Comparison of ENCODE assay signal across 7 cellular contexts in the genomic region with DNA sequence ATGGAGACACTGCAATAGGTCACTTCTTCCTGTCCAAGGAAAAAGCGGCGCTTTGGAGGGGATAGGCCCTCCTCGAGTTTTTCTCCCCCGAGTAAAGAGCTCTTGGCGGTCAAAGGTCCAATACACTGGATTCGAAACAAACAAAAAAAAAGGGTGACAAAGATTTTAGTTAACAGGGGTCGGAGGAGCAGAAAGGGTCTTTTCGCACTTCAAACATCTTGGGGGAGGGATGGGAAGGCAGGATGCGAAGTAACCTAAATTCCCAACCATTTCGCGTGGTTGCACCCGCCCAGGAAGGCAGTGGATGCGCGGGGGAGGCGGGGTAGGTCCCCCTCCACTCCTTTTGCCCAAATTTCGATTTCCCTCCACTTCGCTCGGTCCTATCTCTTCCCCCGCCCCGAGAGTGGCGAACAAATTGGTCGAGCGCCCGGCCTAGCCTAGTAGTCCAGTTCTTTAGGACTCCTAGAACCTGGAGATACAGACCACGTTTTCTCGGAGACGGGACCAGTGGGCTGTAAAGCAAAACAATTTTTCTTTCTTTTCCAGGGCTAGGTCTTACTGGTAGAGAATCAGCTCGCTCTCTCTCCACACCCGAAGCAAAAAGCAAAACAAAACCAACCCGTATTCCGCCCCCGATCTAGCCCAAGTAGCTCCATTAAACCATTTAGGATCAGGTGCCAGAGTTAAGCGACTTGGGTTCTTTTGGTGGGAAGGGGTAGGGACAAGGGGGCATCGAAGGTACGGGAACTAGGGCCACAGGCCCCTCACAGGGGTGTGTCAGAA. TPM values are rescaled to one million over a fixed set of nuclear protein-coding genes. Genes with fewer than 3 reads are reported as not detected.
DNase-seq lines count a peak whose midpoint lies in the region; ATAC-seq and TF ChIP-seq lines count a peak whose summit lies in the region.

No MANE protein-coding gene starts in this region.

- H3K27ac ChIP-seq in esophagus muscularis mucosa (replicated peaks in 1 of 4) = peak overlapping the region; percentile 90 to 97 (median 96)
- peak overlapping the region; percentile 97 for H3K27ac ChIP-seq in muscle layer of duodenum (ENCODE audit: low read length)
- H3K27ac ChIP-seq in transverse colon = peak overlapping the region; percentile 94 to 99 (median 96)

- no peak for TF ChIP-seq POLR2A in esophagus muscularis mucosa (IDR thresholded peaks at IDR 0.05; ENCODE audit: low read depth)
- no peak for TF ChIP-seq POLR2A in transverse colon (IDR thresholded peaks at IDR 0.05)

- H3K9me3 ChIP-seq in esophagus muscularis mucosa (no peaks in the 10 kb centered on the region), muscle layer of duodenum (ENCODE audit: control insufficient read depth in 1 of 2, low read length in 2 of 2) (no peaks in the 10 kb centered on the region), transverse colon (no peaks in the 10 kb centered on the region)

- TF ChIP-seq CTCF in GM12865 (IDR thresholded peaks at IDR 0.05; ENCODE audit: insufficient read depth, low read depth, low read length, missing control alignments) = no peak
- no peak for TF ChIP-seq CTCF in esophagus muscularis mucosa (IDR thresholded peaks at IDR 0.05)
- TF ChIP-seq CTCF in transverse colon (IDR thresholded peaks at IDR 0.05) = no peak

- intact Hi-C loops in esophagus muscularis mucosa (cut with DNase I) = loop anchor here (2.0 to 5.0 kb wide), 2 partner anchors 15 to 127 kb away; no protein-coding TSS in a partner anchor
- intact Hi-C loops in transverse colon (cut with DNase I; ENCODE audit: low total_unique reads) = no loop called here

- in situ Hi-C loops in transverse colon (cut with MboI; ENCODE audit: low pct_ligation_motif_present in 1 of 4, low pct_unique_long_range_greater_than_20kb in 1 of 4, low sequenced_read_pairs in 3 of 4) = no loop called here

- ATAC-seq in HG03571 (IDR thresholded peaks at IDR 0.05; ENCODE audit: unreplicated experiment) = no peak

- H3K4me1 ChIP-seq in esophagus muscularis mucosa = peaks cover 4 to 17% (median 7%) of the 10 kb centered on the region in 4 donors
- H3K4me1 ChIP-seq in muscle layer of duodenum (ENCODE audit: control insufficient read depth in 1 of 2, insufficient read depth in 2 of 2, low read length in 2 of 2) = no peaks in the 10 kb centered on the region
- peaks cover 0 to 3% (median 0%) of the 10 kb centered on the region in 4 donors for H3K4me1 ChIP-seq in transverse colon

- 47% methylated on average over 35 of the region's 35 CpGs for WGBS in esophagus muscularis mucosa
- 38% methylated on average over 35 of the region's 35 CpGs; no CpG with 5 or more reads in 1 of the 2 donors for WGBS in transverse colon (ENCODE audit: low coverage in 1 of 2), 2 donors

- no peaks in the 10 kb centered on the region for H3K36me3 ChIP-seq in esophagus muscularis mucosa
- no peaks in the 10 kb centered on the region for H3K36me3 ChIP-seq in muscle layer of duodenum (ENCODE audit: control insufficient read depth in 1 of 2, insufficient read depth in 2 of 2, low read length in 2 of 2)
- no peaks in the 10 kb centered on the region for H3K36me3 ChIP-seq in transverse colon

- H3K4me3 ChIP-seq in GM12865 (ENCODE audit: low read depth, low read length) = peak overlapping the region; percentile 79
- H3K4me3 ChIP-seq in esophagus muscularis mucosa = peak overlapping the region; percentile 71 to 75 (median 74)
- peak overlapping the region; percentile 71 to 76 for H3K4me3 ChIP-seq in muscle layer of duodenum (ENCODE audit: low read depth in 1 of 2, low read length in 2 of 2)
- peak overlapping the region; percentile 49 to 73 (median 60) for H3K4me3 ChIP-seq in transverse colon

- no peak for TF ChIP-seq EP300 in esophagus muscularis mucosa (IDR thresholded peaks at IDR 0.05)
- TF ChIP-seq EP300 in transverse colon (IDR thresholded peaks at IDR 0.05; ENCODE audit: low read depth) = no peak

- H3K27me3 ChIP-seq in esophagus muscularis mucosa (no peaks in the 10 kb centered on the region), muscle layer of duodenum (ENCODE audit: low read depth, low read length) (no peaks in the 10 kb centered on the region), transverse colon (no peaks in the 10 kb centered on the region)

- DNase-seq in GM12865 (ENCODE audit: low read depth) = no peak
- peak; percentile 19 to 36 for DNase-seq in Kasumi-1 (lab: John Stamatoyannopoulos, UW)
- DNase-seq in activated CD4-positive, alpha-beta T cell treated with anti-CD3 and anti-CD28 coated beads, Interleukin-2, amount 50 U/mL, for 4 hours = peak; percentile 5 to 13
- DNase-seq in esophagus muscularis mucosa (ENCODE audit: extremely low spot score) = peak; percentile 90
- peak; percentile 39 for DNase-seq in transverse colon

RNA-seq across cellular contexts. Expression of a gene that starts 2.0 kb away (rescaled TPM):
- total RNA-seq in esophagus muscularis mucosa (10 to 100 TPM; 60.6 to 94.3 (median 84.7) TPM), transverse colon (100 to 1,000 TPM in 1 of 4 donors, 10 to 100 TPM in 3; 20.7 to 103 (median 79.5) TPM)
